In the genomic region with DNA sequence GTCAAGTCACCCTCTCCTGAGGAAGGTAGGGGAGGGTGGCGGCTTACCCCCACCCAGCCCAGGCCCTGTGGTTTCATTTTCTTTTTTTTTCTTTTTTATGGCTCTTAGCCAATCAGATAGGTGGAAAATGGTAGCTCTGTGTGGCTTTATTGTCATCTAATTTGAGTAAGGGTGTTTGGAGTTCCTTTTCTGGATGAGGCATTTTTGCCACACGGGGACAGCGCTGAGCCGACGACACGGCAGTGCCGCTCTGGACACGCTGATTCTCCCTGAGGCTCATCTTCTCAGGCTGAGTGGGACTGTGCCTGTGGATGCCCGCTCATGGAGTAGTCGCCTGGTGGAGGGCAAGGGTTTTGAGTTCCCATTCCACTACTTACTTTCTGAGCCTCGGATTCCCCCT, we compare ENCODE assay signal across 13 cellular contexts. TPM values are rescaled to one million over a fixed set of nuclear protein-coding genes. Genes with fewer than 3 reads are reported as not detected.
DNase-seq lines count a peak whose midpoint lies in the region; TF ChIP-seq lines count a peak whose summit lies in the region.
"Had no signal": no experiment of that assay in that cellular context is flagged by ENCODE, and none has a peak within 500 bp of the region (broad histone marks: within the 10 kb centered on the region; RNA-seq: fewer than 3 reads in every experiment).

No MANE protein-coding gene starts in this region.

- peaks cover 58% of the 10 kb centered on the region for H3K27me3 Mint-ChIP-seq in MCF 10A (ENCODE audit: insufficient read depth, unreplicated experiment)

- in situ Hi-C loops in mammary epithelial cell (cut with MboI; ENCODE audit: low sequenced_read_pairs in 2 of 2), result loop anchor here in 1 of 2 donors (25.0 kb wide), 1 partner anchor 259 kb away; the partner anchor contains the start of gene C20orf202

- dilution Hi-C loops in mammary epithelial cell (cut with HindIII; ENCODE audit: low sequenced_read_pairs), result no loop called here

- H3K9ac ChIP-seq in mammary epithelial cell (ENCODE audit: insufficient read depth, low read length), result no peak overlapping the region

- H3K27me3 ChIP-seq in mammary epithelial cell (ENCODE audit: insufficient read depth, low read length), result peaks cover 6% of the 10 kb centered on the region
- peaks cover 2% of the 10 kb centered on the region; the same call in 1 of the 2 replicates for H3K27me3 ChIP-seq in PC-9 (ENCODE audit: insufficient read depth, low read depth)
- peaks cover 0 to 37% of the 10 kb centered on the region in 2 donors for H3K27me3 ChIP-seq in tibial artery

- no peak overlapping the region for H3K4me2 ChIP-seq in mammary epithelial cell (ENCODE audit: insufficient read depth, low read depth, low read length)
- H3K4me2 ChIP-seq in PC-9, result no peak overlapping the region

- H3K79me2 ChIP-seq in mammary epithelial cell (ENCODE audit: insufficient read depth, low read length) (no peaks in the 10 kb centered on the region), PC-9 (ENCODE audit: low read depth) (no peaks in the 10 kb centered on the region)

- H3K36me3 Mint-ChIP-seq in MCF 10A (ENCODE audit: insufficient read depth, unreplicated experiment), result no peaks in the 10 kb centered on the region
- H3K36me3 Mint-ChIP-seq: CD8-positive, alpha-beta T cell had no signal

- H4K20me1 ChIP-seq in mammary epithelial cell (ENCODE audit: insufficient read depth, low read length) (no peaks in the 10 kb centered on the region), PC-9 (ENCODE audit: insufficient read depth) (no peaks in the 10 kb centered on the region)

- no peaks in the 10 kb centered on the region for H3K9me3 Mint-ChIP-seq in MCF 10A (ENCODE audit: unreplicated experiment)
- H3K9me3 Mint-ChIP-seq: CD8-positive, alpha-beta T cell had no signal

- no peak overlapping the region for H3K4me3 Mint-ChIP-seq in MCF 10A (ENCODE audit: unreplicated experiment)
- H3K4me3 Mint-ChIP-seq: CD8-positive, alpha-beta T cell had no signal

- H3K9me2 ChIP-seq in PC-9 (ENCODE audit: insufficient read depth), result no peaks in the 10 kb centered on the region

- CTCF ChIA-PET in MCF 10A (lab: Yijun Ruan, JAX) (interaction anchor here (0.6 to 9.0 kb wide), 9 partner anchors 10 to 517 kb away, joined by 3 to 464 read pairs (median 3); no protein-coding TSS in a partner anchor), mammary epithelial cell (lab: Charles Lee; ENCODE audit: low non-redundant PET) (interaction anchor here (0.6 kb wide), 1 partner anchor 51 kb away, joined by 7 read pairs; no protein-coding TSS in a partner anchor), PC-9 (lab: Charles Lee) (interaction anchor here (0.6 to 1.0 kb wide), 4 partner anchors 19 to 567 kb away, joined by 3 to 10 read pairs (median 8); no protein-coding TSS in a partner anchor)

- WGBS in mammary epithelial cell (ENCODE audit: low coverage, missing lambda C conversion rate), result 36% methylated on average over 11 of the region's 11 CpGs

- H3F3A ChIP-seq in PC-9 (ENCODE audit: insufficient read depth, low read depth), result no peaks in the 10 kb centered on the region

- no peaks in the 10 kb centered on the region for H3K4me1 Mint-ChIP-seq in MCF 10A (ENCODE audit: insufficient read depth, unreplicated experiment)

- BruUV-seq in MCF 10A (replicated peaks; lab: Mats Ljungman, UMichigan) (no TSS peak), mammary epithelial cell (replicated peaks; lab: Mats Ljungman, UMichigan) (no TSS peak), PC-9 (replicated peaks; lab: Mats Ljungman, UMichigan) (no TSS peak)

- no peaks in the 10 kb centered on the region for H3K9me3 ChIP-seq in mammary epithelial cell (replicated peaks; ENCODE audit: insufficient read depth, low read length)
- no peaks in the 10 kb centered on the region for H3K9me3 ChIP-seq in PC-9 (ENCODE audit: insufficient read depth, low read depth)
- H3K9me3 ChIP-seq in tibial artery, result no peaks in the 10 kb centered on the region
- H3K9me3 ChIP-seq: adrenal gland had no signal

- H3K27ac Mint-ChIP-seq in MCF 10A (ENCODE audit: low read depth, unreplicated experiment), result no peak overlapping the region
- H3K27ac Mint-ChIP-seq: CD8-positive, alpha-beta T cell had no signal

- H3K36me3 ChIP-seq in mammary epithelial cell (ENCODE audit: insufficient read depth, low read length), result no peaks in the 10 kb centered on the region
- H3K36me3 ChIP-seq in PC-9 (ENCODE audit: low read depth), result no peaks in the 10 kb centered on the region
- no peaks in the 10 kb centered on the region for H3K36me3 ChIP-seq in tibial artery
- H3K36me3 ChIP-seq: adrenal gland had no signal

- peak; percentile 26 for DNase-seq in MCF 10A (ENCODE audit: unreplicated experiment)
- DNase-seq in mammary epithelial cell, result no peak
- DNase-seq in PC-9, result no peak
- DNase-seq in fibroblast of pulmonary artery (ENCODE audit: low read depth), result no peak
- DNase-seq in tibial artery, result peak in 1 of 2 donors; percentile 66
- no peak for DNase-seq in stimulated activated CD4-positive, alpha-beta T cell treated with anti-CD3 and anti-CD28 coated beads, Interleukin-4, amount 100 ng/mL, for 1 hour
- DNase-seq in SIG-M5 treated with dmso at 0.1 percent for 504 hours (lab: John Stamatoyannopoulos, UW; ENCODE audit: unreplicated experiment), result no peak
- DNase-seq in GOT3 (lab: John Stamatoyannopoulos, UW), result no peak
- DNase-seq: CD8-positive, alpha-beta T cell; midbrain; substantia nigra had no signal

- H3K4me1 ChIP-seq in mammary epithelial cell (ENCODE audit: insufficient read depth, low read length) (no peaks in the 10 kb centered on the region), PC-9 (replicated peaks; ENCODE audit: insufficient read depth) (no peaks in the 10 kb centered on the region), tibial artery (peaks cover 0 to 7% (median 3%) of the 10 kb centered on the region in 4 donors)
- H3K4me1 ChIP-seq: adrenal gland had no signal

- H3K27ac ChIP-seq in mammary epithelial cell (ENCODE audit: insufficient read depth, low read depth, low read length) (no peak overlapping the region), PC-9 (no peak overlapping the region), tibial artery (no peak overlapping the region)
- H3K27ac ChIP-seq: adrenal gland, HL-60 had no signal

- TF ChIP-seq CTCF in MCF 10A (IDR thresholded peaks at IDR 0.05; ENCODE audit: unreplicated experiment), result peak; percentile 19
- TF ChIP-seq CTCF in mammary epithelial cell (conservative IDR thresholded peaks at IDR 0.05 in 1 of 2, IDR thresholded peaks at IDR 0.05 in 1 of 2; ENCODE audit: extremely low read depth in 1 of 2, insufficient read depth in 1 of 2, low read depth in 1 of 2, low read length in 2 of 2), result peak in 1 of 2 donors; percentile 50
- peak; percentile 34; the same call in 1 of the 2 replicates for TF ChIP-seq CTCF in PC-9 (conservative IDR thresholded peaks at IDR 0.05)
- TF ChIP-seq CTCF in fibroblast of pulmonary artery (IDR thresholded peaks at IDR 0.05; ENCODE audit: low read length, missing control alignments), result peak; percentile 30
- TF ChIP-seq CTCF in tibial artery (IDR thresholded peaks at IDR 0.05), result peak; percentile 32 to 41

- intact Hi-C loops in MCF 10A (cut with micrococcal nuclease) (no loop called here), mammary epithelial cell (cut with micrococcal nuclease) (no loop called here), PC-9 (cut with micrococcal nuclease; ENCODE audit: unreplicated experiment) (no loop called here), tibial artery (cut with DNase I; ENCODE audit: low total_unique reads) (no loop called here)

- H2AFZ ChIP-seq in mammary epithelial cell (ENCODE audit: low read depth, low read length) (no peak overlapping the region), PC-9 (no peak overlapping the region)

- POLR2A ChIA-PET in MCF 10A (lab: Yijun Ruan, JAX), result interaction anchor here (0.6 to 1.5 kb wide), 2 partner anchors 91 to 121 kb away, joined by 3 read pairs; partner anchors contain the start of gene FAM110A
- POLR2A ChIA-PET in PC-9 (lab: Charles Lee; ENCODE audit: unreplicated experiment), result interaction anchor here (0.7 kb wide), 1 partner anchor 178 kb away, joined by 12 read pairs; no protein-coding TSS in a partner anchor

- no peak overlapping the region for H3K4me3 ChIP-seq in mammary epithelial cell (replicated peaks in 1 of 3; ENCODE audit: insufficient read depth in 1 of 3, low read depth in 2 of 3, low read length in 3 of 3)
- no peak overlapping the region for H3K4me3 ChIP-seq in PC-9
- H3K4me3 ChIP-seq in fibroblast of pulmonary artery (replicated peaks; ENCODE audit: low read depth, low read length), result no peak overlapping the region
- no peak overlapping the region for H3K4me3 ChIP-seq in tibial artery
- H3K4me3 ChIP-seq: adrenal gland had no signal

RNA-seq across cellular contexts. Expression of gene ANGPT4, which starts 37.6 kb away (rescaled TPM):
- total RNA-seq in MCF 10A (2022) (not detected in 2 replicates), mammary epithelial cell (under 1 TPM in 1 of 2 donors, not detected in 1; 0.07 TPM), PC-9 (2021) (not detected in 2 replicates)
- polyA plus RNA-seq in mammary epithelial cell, result 0.01 TPM
- not detected for polyA minus RNA-seq in mammary epithelial cell
- total RNA-seq: CD8-positive, alpha-beta T cell had no signal

RNA-seq across cellular contexts. Expression of gene RSPO4, which starts 48.4 kb away (rescaled TPM):
- not detected in 2 replicates for total RNA-seq in MCF 10A (2022)
- not detected for total RNA-seq in mammary epithelial cell
- polyA plus RNA-seq in mammary epithelial cell, result 0.08 TPM
- polyA minus RNA-seq in mammary epithelial cell, result not detected
- total RNA-seq in PC-9 (2021), result not detected in 2 replicates
